ENCODE assay signal across 1 cellular context in genomic region chr9:91186311-91187101, GRCh38.
TF ChIP-seq lines count a peak whose summit lies in the region.

No MANE protein-coding gene starts in this region.

TF ChIP-seq in SK-N-SH, 30 proteins besides CTCF, POLR2A, EP300 and RAD21 (continued from another document):
- TF ChIP-seq REST (IDR thresholded peaks at IDR 0.05; ENCODE audit: low read depth, low read length) (no peak), MEF2A (IDR thresholded peaks at IDR 0.05; ENCODE audit: borderline replicate concordance, low read depth) (no peak), NRF1 (IDR thresholded peaks at IDR 0.05; ENCODE audit: low read depth, low read length) (no peak), TAF1 (IDR thresholded peaks at IDR 0.05; ENCODE audit: borderline replicate concordance, low read depth, low read length) (no peak), RXRA (IDR thresholded peaks at IDR 0.05; ENCODE audit: borderline replicate concordance, low read depth) (no peak)
